ENCODE assay signal across 10 cellular contexts in the genomic region with DNA sequence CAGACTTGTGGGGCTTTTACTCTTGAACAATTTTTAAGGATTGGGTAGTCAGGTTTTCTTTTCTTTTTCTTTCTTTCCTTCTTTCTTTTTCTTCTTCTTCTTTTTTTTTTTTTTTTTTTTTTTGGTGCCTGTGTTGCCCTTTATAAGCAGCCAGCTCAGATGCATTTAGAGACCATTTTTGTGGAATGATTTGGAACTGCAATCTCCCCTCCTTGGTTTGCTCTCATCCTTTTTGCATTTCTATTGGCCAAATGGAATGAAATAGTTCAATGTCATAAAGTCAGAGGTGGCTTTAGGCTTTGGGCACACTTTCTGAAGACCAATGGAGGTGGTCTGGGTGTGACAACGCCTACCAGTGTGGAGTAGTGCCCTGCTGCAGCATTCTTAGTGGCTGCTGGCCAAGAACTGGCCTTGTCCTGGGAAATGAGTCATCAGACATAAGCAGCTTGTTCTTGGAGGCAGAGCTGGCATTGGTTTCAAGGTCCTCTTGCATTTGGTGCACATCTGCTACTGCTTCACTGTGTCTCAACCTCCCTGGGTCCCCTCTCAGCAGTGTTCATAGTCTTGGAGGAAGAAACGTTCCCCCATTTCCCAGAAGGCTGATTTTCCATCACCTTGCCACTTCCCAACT.
DNase-seq lines count a peak whose midpoint lies in the region; ATAC-seq and TF ChIP-seq lines count a peak whose summit lies in the region.
"Had no signal": no experiment of that assay in that cellular context is flagged by ENCODE, and none has a peak within 500 bp of the region (broad histone marks: within the 10 kb centered on the region; RNA-seq: fewer than 3 reads in every experiment).

No MANE protein-coding gene starts in this region.

- DNase-seq in DMS153 treated with DMSO at 0.1 percent for 48 hours (lab: John Stamatoyannopoulos, UW; ENCODE audit: unreplicated experiment), result peak; percentile 1
- DNase-seq in DMS153 (lab: John Stamatoyannopoulos, UW), result no peak
- peak; percentile 36 for DNase-seq in foreskin melanocyte
- peak; percentile 83 for DNase-seq in testis
- no peak for DNase-seq in effector memory CD4-positive, alpha-beta T cell
- no peak for DNase-seq in midbrain (lab: John Stamatoyannopoulos, UW)

- no peak for TF ChIP-seq CTCF in testis (IDR thresholded peaks at IDR 0.05)

- no peaks in the 10 kb centered on the region for H3K27me3 ChIP-seq in testis
- H3K27me3 ChIP-seq in effector memory CD4-positive, alpha-beta T cell (replicated peaks; ENCODE audit: control insufficient read depth, insufficient read depth, low read length, poor library complexity, severe bottlenecking), result no peaks in the 10 kb centered on the region

- no peaks in the 10 kb centered on the region for H3K9me3 ChIP-seq in testis
- H3K9me3 ChIP-seq in effector memory CD4-positive, alpha-beta T cell (ENCODE audit: control insufficient read depth, low read length), result no peaks in the 10 kb centered on the region

- H3K4me1 ChIP-seq in testis, result no peaks in the 10 kb centered on the region
- H3K4me1 ChIP-seq in effector memory CD4-positive, alpha-beta T cell (ENCODE audit: control insufficient read depth, insufficient read depth, low read length, poor library complexity, severe bottlenecking), result no peaks in the 10 kb centered on the region

- no peak overlapping the region for H3K4me3 ChIP-seq in testis
- no peak overlapping the region for H3K4me3 ChIP-seq in effector memory CD4-positive, alpha-beta T cell (ENCODE audit: insufficient read depth, low read depth, low read length, poor library complexity, severe bottlenecking)
- H3K4me3 ChIP-seq: SK-N-MC had no signal

- WGBS in testis, 2 donors, result 17 to 26% methylated on average over 1 to 2 of the region's 2 CpGs

- TF ChIP-seq POLR2A in testis (IDR thresholded peaks at IDR 0.05), result no peak

- no peaks in the 10 kb centered on the region for H3K36me3 ChIP-seq in testis (ENCODE audit: low read depth, missing control alignments)
- H3K36me3 ChIP-seq in effector memory CD4-positive, alpha-beta T cell (ENCODE audit: control insufficient read depth, insufficient read depth, low read length), result no peaks in the 10 kb centered on the region

- no peak overlapping the region for H3K27ac ChIP-seq in testis
- no peak overlapping the region for H3K27ac ChIP-seq in effector memory CD4-positive, alpha-beta T cell (ENCODE audit: insufficient read depth, low read length, poor library complexity, severe bottlenecking)
- H3K27ac ChIP-seq: 22Rv1, SK-N-MC had no signal

- intact Hi-C loops in testis (cut with DNase I; ENCODE audit: low total_unique reads), result no loop called here

- ATAC-seq in SK-N-SH treated with all-trans-retinoic acid at 6 μM for 48 hours (peak; percentile 85), GM18511 (IDR thresholded peaks at IDR 0.05; ENCODE audit: unreplicated experiment) (no peak)

TF ChIP-seq in SK-N-SH treated with all-trans-retinoic acid at 6 μM for 48 hours, 23 proteins besides CTCF, POLR2A, EP300 and RAD21:
- TF ChIP-seq ZNF70 (CRISPR knock-in tag; IDR thresholded peaks at IDR 0.05) (no peak), GLIS3 (CRISPR knock-in tag; IDR thresholded peaks at IDR 0.05) (no peak), RARB (CRISPR knock-in tag; IDR thresholded peaks at IDR 0.05) (no peak), ZFP30 (CRISPR knock-in tag; IDR thresholded peaks at IDR 0.05) (no peak), ZNF565 (CRISPR knock-in tag; conservative IDR thresholded peaks at IDR 0.05; ENCODE audit: low read depth) (no peak), ARNTL (CRISPR knock-in tag; IDR thresholded peaks at IDR 0.05; ENCODE audit: borderline replicate concordance, low read depth) (no peak), ZFP3 (CRISPR knock-in tag; IDR thresholded peaks at IDR 0.05) (no peak), CSDC2 (CRISPR knock-in tag; IDR thresholded peaks at IDR 0.05) (no peak)
- TF ChIP-seq, protein P1, sequence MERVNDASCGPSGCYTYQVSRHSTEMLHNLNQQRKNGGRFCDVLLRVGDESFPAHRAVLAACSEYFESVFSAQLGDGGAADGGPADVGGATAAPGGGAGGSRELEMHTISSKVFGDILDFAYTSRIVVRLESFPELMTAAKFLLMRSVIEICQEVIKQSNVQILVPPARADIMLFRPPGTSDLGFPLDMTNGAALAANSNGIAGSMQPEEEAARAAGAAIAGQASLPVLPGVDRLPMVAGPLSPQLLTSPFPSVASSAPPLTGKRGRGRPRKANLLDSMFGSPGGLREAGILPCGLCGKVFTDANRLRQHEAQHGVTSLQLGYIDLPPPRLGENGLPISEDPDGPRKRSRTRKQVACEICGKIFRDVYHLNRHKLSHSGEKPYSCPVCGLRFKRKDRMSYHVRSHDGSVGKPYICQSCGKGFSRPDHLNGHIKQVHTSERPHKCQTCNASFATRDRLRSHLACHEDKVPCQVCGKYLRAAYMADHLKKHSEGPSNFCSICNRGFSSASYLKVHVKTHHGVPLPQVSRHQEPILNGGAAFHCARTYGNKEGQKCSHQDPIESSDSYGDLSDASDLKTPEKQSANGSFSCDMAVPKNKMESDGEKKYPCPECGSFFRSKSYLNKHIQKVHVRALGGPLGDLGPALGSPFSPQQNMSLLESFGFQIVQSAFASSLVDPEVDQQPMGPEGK (CRISPR knock-in tag; IDR thresholded peaks at IDR 0.05; ENCODE audit: borderline replicate concordance), result no peak
- TF ChIP-seq, protein P2, sequence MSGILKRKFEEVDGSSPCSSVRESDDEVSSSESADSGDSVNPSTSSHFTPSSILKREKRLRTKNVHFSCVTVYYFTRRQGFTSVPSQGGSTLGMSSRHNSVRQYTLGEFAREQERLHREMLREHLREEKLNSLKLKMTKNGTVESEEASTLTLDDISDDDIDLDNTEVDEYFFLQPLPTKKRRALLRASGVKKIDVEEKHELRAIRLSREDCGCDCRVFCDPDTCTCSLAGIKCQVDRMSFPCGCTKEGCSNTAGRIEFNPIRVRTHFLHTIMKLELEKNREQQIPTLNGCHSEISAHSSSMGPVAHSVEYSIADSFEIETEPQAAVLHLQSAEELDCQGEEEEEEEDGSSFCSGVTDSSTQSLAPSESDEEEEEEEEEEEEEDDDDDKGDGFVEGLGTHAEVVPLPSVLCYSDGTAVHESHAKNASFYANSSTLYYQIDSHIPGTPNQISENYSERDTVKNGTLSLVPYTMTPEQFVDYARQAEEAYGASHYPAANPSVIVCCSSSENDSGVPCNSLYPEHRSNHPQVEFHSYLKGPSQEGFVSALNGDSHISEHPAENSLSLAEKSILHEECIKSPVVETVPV (CRISPR knock-in tag; IDR thresholded peaks at IDR 0.05), result no peak
- TF ChIP-seq, protein P3, sequence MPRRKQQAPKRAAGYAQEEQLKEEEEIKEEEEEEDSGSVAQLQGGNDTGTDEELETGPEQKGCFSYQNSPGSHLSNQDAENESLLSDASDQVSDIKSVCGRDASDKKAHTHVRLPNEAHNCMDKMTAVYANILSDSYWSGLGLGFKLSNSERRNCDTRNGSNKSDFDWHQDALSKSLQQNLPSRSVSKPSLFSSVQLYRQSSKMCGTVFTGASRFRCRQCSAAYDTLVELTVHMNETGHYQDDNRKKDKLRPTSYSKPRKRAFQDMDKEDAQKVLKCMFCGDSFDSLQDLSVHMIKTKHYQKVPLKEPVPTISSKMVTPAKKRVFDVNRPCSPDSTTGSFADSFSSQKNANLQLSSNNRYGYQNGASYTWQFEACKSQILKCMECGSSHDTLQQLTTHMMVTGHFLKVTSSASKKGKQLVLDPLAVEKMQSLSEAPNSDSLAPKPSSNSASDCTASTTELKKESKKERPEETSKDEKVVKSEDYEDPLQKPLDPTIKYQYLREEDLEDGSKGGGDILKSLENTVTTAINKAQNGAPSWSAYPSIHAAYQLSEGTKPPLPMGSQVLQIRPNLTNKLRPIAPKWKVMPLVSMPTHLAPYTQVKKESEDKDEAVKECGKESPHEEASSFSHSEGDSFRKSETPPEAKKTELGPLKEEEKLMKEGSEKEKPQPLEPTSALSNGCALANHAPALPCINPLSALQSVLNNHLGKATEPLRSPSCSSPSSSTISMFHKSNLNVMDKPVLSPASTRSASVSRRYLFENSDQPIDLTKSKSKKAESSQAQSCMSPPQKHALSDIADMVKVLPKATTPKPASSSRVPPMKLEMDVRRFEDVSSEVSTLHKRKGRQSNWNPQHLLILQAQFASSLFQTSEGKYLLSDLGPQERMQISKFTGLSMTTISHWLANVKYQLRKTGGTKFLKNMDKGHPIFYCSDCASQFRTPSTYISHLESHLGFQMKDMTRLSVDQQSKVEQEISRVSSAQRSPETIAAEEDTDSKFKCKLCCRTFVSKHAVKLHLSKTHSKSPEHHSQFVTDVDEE (CRISPR knock-in tag; IDR thresholded peaks at IDR 0.05), result no peak

Comparison
In these comparisons a context has a peak if more than half of its experiments do, and no peak if none do; other contexts are left out.
1. DNase-seq: peak in DMS153 treated with DMSO at 0.1 percent for 48 hours (single experiment), foreskin melanocyte (single experiment) and testis (single experiment); none in DMS153 (single experiment), effector memory CD4-positive, alpha-beta T cell (0 of 3) and midbrain (single experiment).